In genomic region chr1:186745531-186746146, GRCh38 we compare ENCODE assay signal across 16 cellular contexts.
DNase-seq lines count a peak whose midpoint lies in the region; ATAC-seq, FAIRE-seq and TF ChIP-seq lines count a peak whose summit lies in the region.
"Had no signal": no experiment of that assay in that cellular context is flagged by ENCODE, and none has a peak within 500 bp of the region (broad histone marks: within the 10 kb centered on the region; RNA-seq: fewer than 3 reads in every experiment).

No MANE protein-coding gene starts in this region.

- TF ChIP-seq CTCF in D721Med (IDR thresholded peaks at IDR 0.05; ENCODE audit: insufficient read depth, missing control alignments) (no peak), body of pancreas (IDR thresholded peaks at IDR 0.05) (no peak), pancreas (IDR thresholded peaks at IDR 0.05) (no peak)

- H3K27ac ChIP-seq in body of pancreas: no peak overlapping the region
- no peak overlapping the region for H3K27ac ChIP-seq in pancreas
- H3K27ac ChIP-seq: C4-2B, SJCRH30 had no signal

- intact Hi-C loops in body of pancreas (cut with DNase I) (no loop called here), pancreas (cut with DNase I) (no loop called here)

- FAIRE-seq in D721Med (lab: Jason Lieb, UNC) (peak; percentile 48), pancreas (lab: Jason Lieb, UNC) (no peak)

- no peak overlapping the region for H3K4me3 ChIP-seq in body of pancreas
- no peak overlapping the region for H3K4me3 ChIP-seq in pancreas
- H3K4me3 ChIP-seq: SJCRH30 had no signal

- DNase-seq in D721Med (ENCODE audit: insufficient read length, low spot score): no peak
- peak; percentile 96 for DNase-seq in NCI-H1105 treated with DMSO at 0.1 percent for 48 hours (lab: John Stamatoyannopoulos, UW)
- DNase-seq in body of pancreas: peak in 1 of 4 donors; percentile 5
- no peak for DNase-seq in pancreas
- no peak for DNase-seq in KG1 (lab: John Stamatoyannopoulos, UW)
- no peak for DNase-seq in amygdala (lab: John Stamatoyannopoulos, UW)
- DNase-seq: AML-193, DMS 273 treated with DMSO at 0.1 percent for 48 hours, DND-41, NCI-H1436 treated with DMSO at 0.1 percent for 48 hours, NCI-H2029 treated with DMSO at 0.1 percent for 48 hours, NCI-H510A treated with DMSO at 0.1 percent for 48 hours, NCI-H774, SJCRH30 had no signal

- TF ChIP-seq POLR2A in body of pancreas (IDR thresholded peaks at IDR 0.05): no peak

- 15 to 20% methylated on average over 4 of the region's 4 CpGs for WGBS in body of pancreas, 2 donors
- 16 to 24% methylated on average over 4 of the region's 4 CpGs for WGBS in pancreas, 2 donors

- H3K9me3 ChIP-seq in body of pancreas (peaks cover 0 to 12% (median 0%) of the 10 kb centered on the region in 3 donors), pancreas (no peaks in the 10 kb centered on the region)
- H3K9me3 ChIP-seq: SJCRH30 had no signal

- H3K27me3 ChIP-seq in body of pancreas (no peaks in the 10 kb centered on the region), pancreas (no peaks in the 10 kb centered on the region)
- H3K27me3 ChIP-seq: SJCRH30 had no signal

- H3K4me1 ChIP-seq in body of pancreas (no peaks in the 10 kb centered on the region), pancreas (no peaks in the 10 kb centered on the region)
- H3K4me1 ChIP-seq: SJCRH30 had no signal

- no peaks in the 10 kb centered on the region for H3K36me3 ChIP-seq in body of pancreas (replicated peaks in 1 of 2; ENCODE audit: insufficient read depth in 1 of 2, low read depth in 2 of 2)
- H3K36me3 ChIP-seq in pancreas: no peaks in the 10 kb centered on the region
- H3K36me3 ChIP-seq: SJCRH30 had no signal

- peak; percentile 27 for ATAC-seq in body of pancreas
- peak in 3 of 4 donors; percentile 36 to 79 (median 72) for ATAC-seq in pancreas
- no peak for ATAC-seq in HG02759 (IDR thresholded peaks at IDR 0.05; ENCODE audit: unreplicated experiment)
